ENCODE assay signal across 18 cellular contexts in genomic region chr16:78750611-78751010, GRCh38.
DNase-seq lines count a peak whose midpoint lies in the region; ATAC-seq and TF ChIP-seq lines count a peak whose summit lies in the region.
"Had no signal": no experiment of that assay in that cellular context is flagged by ENCODE, and none has a peak within 500 bp of the region (broad histone marks: within the 10 kb centered on the region; RNA-seq: fewer than 3 reads in every experiment).

No MANE protein-coding gene starts in this region.

- H3K27ac ChIP-seq in SU-DHL-6 (ENCODE audit: low read depth, low read length): no peak overlapping the region
- H3K27ac ChIP-seq: 22Rv1, RWPE1, SJSA1 had no signal

- no peaks in the 10 kb centered on the region for H3K79me2 ChIP-seq in SU-DHL-6 (ENCODE audit: insufficient read depth, low read length)

- no peaks in the 10 kb centered on the region for H4K20me1 ChIP-seq in SU-DHL-6 (ENCODE audit: low read depth, low read length)

- TF ChIP-seq CTCF in SU-DHL-6 (IDR thresholded peaks at IDR 0.05; ENCODE audit: insufficient read depth, low read length, poor library complexity, severe bottlenecking): no peak

- peak overlapping the region; percentile 32 for H3K4me3 Mint-ChIP-seq in memory B cell
- peak overlapping the region in 1 of 2 donors; percentile 29 for H3K4me3 Mint-ChIP-seq in stimulated activated naive B cell treated with anti-CD40 and anti-IgM and Interleukin-4, amounts not matched to agents 10 μg/mL and 1 μg/mL and 100 μg/mL, for 72 hours

- H2AFZ ChIP-seq in SU-DHL-6 (ENCODE audit: low read depth, low read length, severe bottlenecking): no peak overlapping the region

- no peak overlapping the region for H3K4me3 ChIP-seq in SU-DHL-6 (ENCODE audit: insufficient read depth, low read length, poor library complexity, severe bottlenecking)
- H3K4me3 ChIP-seq: SJSA1 had no signal

- peak overlapping the region; percentile 74 for H3K27ac Mint-ChIP-seq in memory B cell
- peak overlapping the region; percentile 51 for H3K27ac Mint-ChIP-seq in stimulated activated naive B cell treated with anti-CD40 and anti-IgM and Interleukin-4, amounts not matched to agents 10 μg/mL and 1 μg/mL and 100 μg/mL, for 72 hours

- peak overlapping the region; percentile 63 for H3K4me2 ChIP-seq in SU-DHL-6 (ENCODE audit: low read depth, low read length, poor library complexity, severe bottlenecking)

- no peaks in the 10 kb centered on the region for H3K27me3 ChIP-seq in SU-DHL-6 (ENCODE audit: low read length)
- H3K27me3 ChIP-seq: BE2C, SJSA1 had no signal

- no peaks in the 10 kb centered on the region for H3K36me3 ChIP-seq in SU-DHL-6 (ENCODE audit: low read length)
- H3K36me3 ChIP-seq: BE2C, SJSA1 had no signal

- no peak for ATAC-seq in memory B cell (ENCODE audit: low read depth)
- no peak for ATAC-seq in stimulated activated naive B cell treated with anti-CD40 and anti-IgM and Interleukin-4, amounts not matched to agents 10 μg/mL and 1 μg/mL and 100 μg/mL, for 72 hours (replicated peaks)
- no peak for ATAC-seq in HG03135 (IDR thresholded peaks at IDR 0.05; ENCODE audit: unreplicated experiment)
- no peak for ATAC-seq in GM18873 (IDR thresholded peaks at IDR 0.05; ENCODE audit: low FRiP score, unreplicated experiment)
- ATAC-seq: PC-3 had no signal

- peaks cover 32% of the 10 kb centered on the region for H3K4me1 Mint-ChIP-seq in memory B cell
- H3K4me1 Mint-ChIP-seq in stimulated activated naive B cell treated with anti-CD40 and anti-IgM and Interleukin-4, amounts not matched to agents 10 μg/mL and 1 μg/mL and 100 μg/mL, for 72 hours: peaks cover 29 to 72% of the 10 kb centered on the region in 2 donors

- H3K9me3 Mint-ChIP-seq in memory B cell: peaks cover 5% of the 10 kb centered on the region
- H3K9me3 Mint-ChIP-seq in stimulated activated naive B cell treated with anti-CD40 and anti-IgM and Interleukin-4, amounts not matched to agents 10 μg/mL and 1 μg/mL and 100 μg/mL, for 72 hours: peaks cover 4 to 5% of the 10 kb centered on the region in 2 donors

- DNase-seq in NCI-H82 treated with DMSO at 0.1 percent for 48 hours (lab: John Stamatoyannopoulos, UW; ENCODE audit: unreplicated experiment): peak; percentile 3
- DNase-seq in NCI-H82 (lab: John Stamatoyannopoulos, UW): no peak
- no peak for DNase-seq in memory B cell (ENCODE audit: low spot score in 2 of 2)
- no peak for DNase-seq in stimulated activated naive B cell treated with anti-CD40 and anti-IgM and Interleukin-4, amounts not matched to agents 10 μg/mL and 1 μg/mL and 100 μg/mL, for 72 hours
- no peak for DNase-seq in NCI-H1105 treated with DMSO at 0.1 percent for 48 hours (lab: John Stamatoyannopoulos, UW)
- DNase-seq: BE2C, DMS 273 treated with DMSO at 0.1 percent for 48 hours, Kasumi-1, NCI-H187, NCI-H345, NCI-H526 treated with DMSO at 0.1 percent for 48 hours, PC-3 had no signal

- no peak overlapping the region for H3K9ac ChIP-seq in SU-DHL-6 (ENCODE audit: low read length)

- H3K27me3 Mint-ChIP-seq in memory B cell: no peaks in the 10 kb centered on the region
- no peaks in the 10 kb centered on the region for H3K27me3 Mint-ChIP-seq in stimulated activated naive B cell treated with anti-CD40 and anti-IgM and Interleukin-4, amounts not matched to agents 10 μg/mL and 1 μg/mL and 100 μg/mL, for 72 hours

- H3K36me3 Mint-ChIP-seq in memory B cell: no peaks in the 10 kb centered on the region
- H3K36me3 Mint-ChIP-seq in stimulated activated naive B cell treated with anti-CD40 and anti-IgM and Interleukin-4, amounts not matched to agents 10 μg/mL and 1 μg/mL and 100 μg/mL, for 72 hours: peaks cover 2 to 3% of the 10 kb centered on the region in 2 donors

- H3K9me3 ChIP-seq in SU-DHL-6 (ENCODE audit: insufficient read depth, low read length): no peaks in the 10 kb centered on the region
- H3K9me3 ChIP-seq: BE2C, SJSA1 had no signal

- 0 out of 2 replicates have a peak, but pooled peaks cover 8% of the 10 kb centered on the region for H3F3A ChIP-seq in SU-DHL-6 (ENCODE audit: insufficient read depth)

- H3K9me2 ChIP-seq in SU-DHL-6 (replicated peaks; ENCODE audit: insufficient read depth, low read length): no peaks in the 10 kb centered on the region
